ENCODE assay signal across 17 cellular contexts in the genomic region with DNA sequence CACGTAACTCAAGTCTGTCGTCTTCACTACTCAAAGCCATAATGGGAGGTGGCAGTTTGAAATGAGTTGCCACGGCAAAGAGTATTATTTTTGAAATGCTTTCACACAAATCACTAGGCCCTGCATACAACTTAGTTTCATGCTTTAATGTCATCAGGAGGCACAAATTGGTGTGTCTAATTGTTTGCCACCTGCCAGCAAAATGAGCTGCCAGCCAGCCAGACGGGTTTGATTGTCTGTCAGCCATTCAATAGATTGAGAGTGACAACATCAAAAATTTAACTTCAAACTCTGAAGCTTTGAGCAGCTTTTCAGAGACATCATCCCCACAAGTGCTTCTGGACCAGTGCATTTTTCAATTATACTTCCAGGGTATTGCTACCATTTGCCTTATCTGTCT.
DNase-seq lines count a peak whose midpoint lies in the region; ATAC-seq, FAIRE-seq and TF ChIP-seq lines count a peak whose summit lies in the region.
"Had no signal": no experiment of that assay in that cellular context is flagged by ENCODE, and none has a peak within 500 bp of the region (broad histone marks: within the 10 kb centered on the region; RNA-seq: fewer than 3 reads in every experiment).

No MANE protein-coding gene starts in this region.

- H3K9me3 Mint-ChIP-seq in CD8-positive, alpha-beta T cell = no peaks in the 10 kb centered on the region

- peaks cover 4% of the 10 kb centered on the region for H3K36me3 Mint-ChIP-seq in CD8-positive, alpha-beta T cell
- H3K36me3 Mint-ChIP-seq: CD4-positive, alpha-beta memory T cell had no signal

- no peaks in the 10 kb centered on the region for H3K27me3 ChIP-seq in neural cell (ENCODE audit: insufficient read depth, low read depth, low read length)
- H3K27me3 ChIP-seq in CD8-positive, alpha-beta T cell (ENCODE audit: insufficient read depth, low read length) = no peaks in the 10 kb centered on the region
- H3K27me3 ChIP-seq: BLaER1, SJCRH30 had no signal

- H4K20me1 ChIP-seq in neural cell (ENCODE audit: insufficient read depth) = no peaks in the 10 kb centered on the region
- H4K20me1 ChIP-seq: BLaER1 had no signal

- intact Hi-C loops in CD8-positive, alpha-beta T cell (cut with DNase I, micrococcal nuclease) = no loop called here

- H3K27me3 Mint-ChIP-seq in CD8-positive, alpha-beta T cell (ENCODE audit: low read depth) = no peaks in the 10 kb centered on the region
- H3K27me3 Mint-ChIP-seq: CD4-positive, alpha-beta memory T cell; T-helper 17 cell had no signal

- TF ChIP-seq RAD21 in neural cell (conservative IDR thresholded peaks at IDR 0.05) = no peak

- ATAC-seq in CD8-positive, alpha-beta T cell = no peak
- ATAC-seq: A549, K562, T-helper 17 cell had no signal

- POLR2A ChIA-PET in CD8-positive, alpha-beta T cell (lab: Charles Lee) = no interaction called here

- no peak for FAIRE-seq in urothelium cell line (lab: Jason Lieb, UNC)
- FAIRE-seq: A549, D721Med, H54, K562 had no signal

- no peak overlapping the region for H3K9ac ChIP-seq in neural cell (ENCODE audit: low read length)
- H3K9ac ChIP-seq: BLaER1 had no signal

- H2AFZ ChIP-seq in neural cell (ENCODE audit: low read depth, low read length) = no peak overlapping the region

- H3K36me3 ChIP-seq in neural cell (ENCODE audit: insufficient read depth, low read length) = peaks cover 7% of the 10 kb centered on the region
- no peaks in the 10 kb centered on the region for H3K36me3 ChIP-seq in CD8-positive, alpha-beta T cell (ENCODE audit: insufficient read depth, low read length)
- H3K36me3 ChIP-seq: BLaER1, SJCRH30 had no signal

- H3K4me1 Mint-ChIP-seq in CD8-positive, alpha-beta T cell (ENCODE audit: low read depth) = no peaks in the 10 kb centered on the region
- H3K4me1 Mint-ChIP-seq: CD4-positive, alpha-beta memory T cell; T-helper 17 cell had no signal

- peak; percentile 99 for TF ChIP-seq EP300 in neural cell (conservative IDR thresholded peaks at IDR 0.05; ENCODE audit: poor library complexity, severe bottlenecking)

- H3K9me3 ChIP-seq in neural cell (ENCODE audit: low read length) = no peaks in the 10 kb centered on the region
- no peaks in the 10 kb centered on the region for H3K9me3 ChIP-seq in CD8-positive, alpha-beta T cell (ENCODE audit: low read length)
- H3K9me3 ChIP-seq: A549, BLaER1, SJCRH30 had no signal

- no peak overlapping the region for H3K4me3 Mint-ChIP-seq in CD8-positive, alpha-beta T cell
- H3K4me3 Mint-ChIP-seq: CD4-positive, alpha-beta memory T cell; T-helper 17 cell had no signal

- H3K27ac ChIP-seq in neural cell (ENCODE audit: low read length) = no peak overlapping the region
- no peak overlapping the region for H3K27ac ChIP-seq in CD8-positive, alpha-beta T cell (ENCODE audit: low read depth, low read length)
- H3K27ac ChIP-seq: A549, BLaER1, SJCRH30 had no signal

- peak overlapping the region; percentile 41 for H3K4me2 ChIP-seq in neural cell (ENCODE audit: low read length)
- H3K4me2 ChIP-seq: A549, BLaER1 had no signal

- H3K4me3 ChIP-seq in neural cell (ENCODE audit: low read length) = peak overlapping the region; percentile 28
- no peak overlapping the region for H3K4me3 ChIP-seq in CD8-positive, alpha-beta T cell (ENCODE audit: low read depth, low read length)
- H3K4me3 ChIP-seq: A549, BLaER1, K562, SJCRH30 had no signal

- H3K9me2 ChIP-seq in neural cell (ENCODE audit: insufficient read depth, low read length) = no peaks in the 10 kb centered on the region

- no peaks in the 10 kb centered on the region for H3F3A ChIP-seq in neural cell (ENCODE audit: insufficient read depth, low read length, poor library complexity, severe bottlenecking)

- H3K27ac Mint-ChIP-seq in CD8-positive, alpha-beta T cell = no peak overlapping the region
- H3K27ac Mint-ChIP-seq: CD4-positive, alpha-beta memory T cell; T-helper 17 cell had no signal

- H3K79me2 ChIP-seq in neural cell (replicated peaks; ENCODE audit: insufficient read depth, low read length) = peaks cover 2% of the 10 kb centered on the region

- CTCF ChIA-PET in CD8-positive, alpha-beta T cell (lab: Charles Lee) = no interaction called here

- H3K4me1 ChIP-seq in CD8-positive, alpha-beta T cell (ENCODE audit: insufficient read depth, low read length) = no peaks in the 10 kb centered on the region
- H3K4me1 ChIP-seq: A549, BLaER1, SJCRH30 had no signal

- in situ Hi-C loops in G401 (cut with HindIII; ENCODE audit: low sequenced_read_pairs) = no loop called here

- no peak for TF ChIP-seq CTCF in neural cell (IDR thresholded peaks at IDR 0.05; ENCODE audit: poor library complexity, severe bottlenecking)
- no peak for TF ChIP-seq CTCF in CD8-positive, alpha-beta T cell (IDR thresholded peaks at IDR 0.05)

- DNase-seq in NCI-H146 (lab: John Stamatoyannopoulos, UW) = peak; percentile 3
- no peak for DNase-seq in NCI-H146 treated with DMSO at 0.1 percent for 48 hours (lab: John Stamatoyannopoulos, UW; ENCODE audit: unreplicated experiment)
- DNase-seq in G401 (ENCODE audit: low spot score) = peak; percentile 46
- peak; percentile 44 for DNase-seq in NCI-H748 (lab: John Stamatoyannopoulos, UW; ENCODE audit: unreplicated experiment)
- no peak for DNase-seq in urothelium cell line (ENCODE audit: low spot score)
- no peak for DNase-seq in CD8-positive, alpha-beta T cell
- DNase-seq: CD4-positive, alpha-beta memory T cell; DMS79 treated with DMSO at 0.1 percent for 48 hours; NCI-H2107; T-helper 17 cell had no signal

TF ChIP-seq in neural cell, 6 proteins besides CTCF, POLR2A, EP300 and RAD21:
- TF ChIP-seq POLR2AphosphoS5 (IDR thresholded peaks at IDR 0.05) (peak; percentile 96), MXI1 (conservative IDR thresholded peaks at IDR 0.05; ENCODE audit: poor library complexity, severe bottlenecking) (no peak)
- TF ChIP-seq, protein P1, sequence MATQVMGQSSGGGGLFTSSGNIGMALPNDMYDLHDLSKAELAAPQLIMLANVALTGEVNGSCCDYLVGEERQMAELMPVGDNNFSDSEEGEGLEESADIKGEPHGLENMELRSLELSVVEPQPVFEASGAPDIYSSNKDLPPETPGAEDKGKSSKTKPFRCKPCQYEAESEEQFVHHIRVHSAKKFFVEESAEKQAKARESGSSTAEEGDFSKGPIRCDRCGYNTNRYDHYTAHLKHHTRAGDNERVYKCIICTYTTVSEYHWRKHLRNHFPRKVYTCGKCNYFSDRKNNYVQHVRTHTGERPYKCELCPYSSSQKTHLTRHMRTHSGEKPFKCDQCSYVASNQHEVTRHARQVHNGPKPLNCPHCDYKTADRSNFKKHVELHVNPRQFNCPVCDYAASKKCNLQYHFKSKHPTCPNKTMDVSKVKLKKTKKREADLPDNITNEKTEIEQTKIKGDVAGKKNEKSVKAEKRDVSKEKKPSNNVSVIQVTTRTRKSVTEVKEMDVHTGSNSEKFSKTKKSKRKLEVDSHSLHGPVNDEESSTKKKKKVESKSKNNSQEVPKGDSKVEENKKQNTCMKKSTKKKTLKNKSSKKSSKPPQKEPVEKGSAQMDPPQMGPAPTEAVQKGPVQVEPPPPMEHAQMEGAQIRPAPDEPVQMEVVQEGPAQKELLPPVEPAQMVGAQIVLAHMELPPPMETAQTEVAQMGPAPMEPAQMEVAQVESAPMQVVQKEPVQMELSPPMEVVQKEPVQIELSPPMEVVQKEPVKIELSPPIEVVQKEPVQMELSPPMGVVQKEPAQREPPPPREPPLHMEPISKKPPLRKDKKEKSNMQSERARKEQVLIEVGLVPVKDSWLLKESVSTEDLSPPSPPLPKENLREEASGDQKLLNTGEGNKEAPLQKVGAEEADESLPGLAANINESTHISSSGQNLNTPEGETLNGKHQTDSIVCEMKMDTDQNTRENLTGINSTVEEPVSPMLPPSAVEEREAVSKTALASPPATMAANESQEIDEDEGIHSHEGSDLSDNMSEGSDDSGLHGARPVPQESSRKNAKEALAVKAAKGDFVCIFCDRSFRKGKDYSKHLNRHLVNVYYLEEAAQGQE (IDR thresholded peaks at IDR 0.05; ENCODE audit: borderline replicate concordance) = no peak

Comparison
In these comparisons a context has a peak if more than half of its experiments do, and no peak if none do; other contexts are left out.
1. DNase-seq: peak in NCI-H146 (single experiment), G401 (single experiment) and NCI-H748 (single experiment); none in NCI-H146 treated with DMSO at 0.1 percent for 48 hours (single experiment), urothelium cell line (single experiment) and CD8-positive, alpha-beta T cell (0 of 7).